ENCODE assay signal across 18 cellular contexts in genomic region chr5:124301850-124302249, GRCh38.
DNase-seq lines count a peak whose midpoint lies in the region; ATAC-seq and TF ChIP-seq lines count a peak whose summit lies in the region.
"Had no signal": no experiment of that assay in that cellular context is flagged by ENCODE, and none has a peak within 500 bp of the region (broad histone marks: within the 10 kb centered on the region; RNA-seq: fewer than 3 reads in every experiment).

No MANE protein-coding gene starts in this region.

- WGBS in mesenchymal stem cell: no CpG with 5 or more reads among the region's 2 CpGs
- 18 to 49% (median 27%) methylated on average over 2 of the region's 2 CpGs for WGBS in stomach, 5 donors

- no peak overlapping the region for H3K18ac ChIP-seq in mesenchymal stem cell (ENCODE audit: low read depth in 1 of 2, low read length in 2 of 2)

- H4K91ac ChIP-seq in mesenchymal stem cell (ENCODE audit: low read length): no peak overlapping the region

- H3K79me1 ChIP-seq in mesenchymal stem cell (replicated peaks; ENCODE audit: low read length, poor library complexity, severe bottlenecking): no peaks in the 10 kb centered on the region

- ATAC-seq in GM21786 (IDR thresholded peaks at IDR 0.05; ENCODE audit: unreplicated experiment): no peak
- ATAC-seq: stimulated activated naive CD8-positive, alpha-beta T cell treated with anti-CD3 and anti-CD28 coated beads, Interleukin-15, amount 100 ng/mL, for 72 hours had no signal

- H3K23ac ChIP-seq in mesenchymal stem cell (ENCODE audit: low read length in 2 of 2): no peak overlapping the region

- no peak overlapping the region for H2BK120ac ChIP-seq in mesenchymal stem cell (ENCODE audit: low read depth, low read length)

- intact Hi-C loops in stomach (cut with DNase I; ENCODE audit: low total_unique reads): no loop called here

- no peak for TF ChIP-seq CTCF in choroid plexus epithelial cell (conservative IDR thresholded peaks at IDR 0.05; ENCODE audit: low read depth, low read length)
- TF ChIP-seq CTCF in stomach (IDR thresholded peaks at IDR 0.05): no peak

- no peak for TF ChIP-seq EP300 in stomach (IDR thresholded peaks at IDR 0.05)

- H2BK5ac ChIP-seq in mesenchymal stem cell (ENCODE audit: low read depth, low read length, poor library complexity, severe bottlenecking): no peak overlapping the region

- H3K4ac ChIP-seq in mesenchymal stem cell (ENCODE audit: low read depth in 1 of 2, low read length in 2 of 2): no peak overlapping the region

- H3K9ac ChIP-seq in HUES48 (ENCODE audit: low read depth, low read length) (no peak overlapping the region), mesenchymal stem cell (ENCODE audit: low read length) (no peak overlapping the region)
- H3K9ac ChIP-seq: parathyroid adenoma had no signal

- H3K4me3 ChIP-seq in HUES48 (ENCODE audit: low read depth, low read length) (no peak overlapping the region), choroid plexus epithelial cell (ENCODE audit: low read depth, low read length) (no peak overlapping the region), mesenchymal stem cell (ENCODE audit: insufficient read depth in 1 of 2, low read depth in 1 of 2, low read length in 2 of 2) (no peak overlapping the region), stomach (no peak overlapping the region)

- no peak overlapping the region for H3K4me2 ChIP-seq in mesenchymal stem cell (ENCODE audit: low read length, poor library complexity, severe bottlenecking)

- H3K9me3 ChIP-seq in HUES48 (ENCODE audit: control insufficient read depth, insufficient read depth, low read length) (peaks cover 8% of the 10 kb centered on the region; the same call in 1 of the 2 replicates), mesenchymal stem cell (ENCODE audit: control insufficient read depth, low read length) (no peaks in the 10 kb centered on the region), stomach (no peaks in the 10 kb centered on the region)

- no peaks in the 10 kb centered on the region for H3K4me1 ChIP-seq in HUES48 (ENCODE audit: control insufficient read depth, insufficient read depth, low read length)
- no peaks in the 10 kb centered on the region for H3K4me1 ChIP-seq in mesenchymal stem cell (ENCODE audit: control insufficient read depth, insufficient read depth, low read depth, low read length)
- H3K4me1 ChIP-seq in stomach: peaks cover 0 to 18% (median 10%) of the 10 kb centered on the region in 4 donors
- H3K4me1 ChIP-seq: parathyroid adenoma had no signal

- H2AK5ac ChIP-seq in mesenchymal stem cell (ENCODE audit: low read length, severe bottlenecking): no peak overlapping the region

- H3K14ac ChIP-seq in mesenchymal stem cell (ENCODE audit: low read length in 2 of 2): no peak overlapping the region

- no peak overlapping the region for H2BK12ac ChIP-seq in mesenchymal stem cell (ENCODE audit: low read length in 2 of 2)

- H2BK15ac ChIP-seq in mesenchymal stem cell (ENCODE audit: low read depth, poor library complexity, severe bottlenecking): no peak overlapping the region

- peak; percentile 59 for DNase-seq in choroid plexus epithelial cell (ENCODE audit: low read depth)
- peak; percentile 62 for DNase-seq in mesenchymal stem cell
- no peak for DNase-seq in stomach
- no peak for DNase-seq in activated CD4-positive, CD25-positive, alpha-beta regulatory T cell (lab: John Stamatoyannopoulos, UW)
- no peak for DNase-seq in SW 1271 (lab: John Stamatoyannopoulos, UW)
- DNase-seq: activated CD4-positive, alpha-beta T cell treated with anti-CD3 and anti-CD28 coated beads for 48 hours; activated naive CD8-positive, alpha-beta T cell treated with anti-CD3 and anti-CD28 coated beads for 36 hours; head of caudate nucleus; HFFc6; islet precursor cell; Karpas-422; NCI-H1436 treated with DMSO at 0.1 percent for 48 hours; NCI-H2227 treated with DMSO at 0.1 percent for 48 hours; stimulated activated CD4-positive, alpha-beta T cell treated with anti-CD3 and anti-CD28 coated beads, Interleukin-15, amount 100 ng/mL, for 24 hours; stimulated activated naive CD8-positive, alpha-beta T cell treated with anti-CD3 and anti-CD28 coated beads, Interleukin-15, amount 100 ng/mL, for 72 hours had no signal

- TF ChIP-seq POLR2A in stomach (IDR thresholded peaks at IDR 0.05): no peak

- H3K27ac ChIP-seq in HUES48 (ENCODE audit: low read depth, low read length): peak overlapping the region; percentile 38
- no peak overlapping the region for H3K27ac ChIP-seq in mesenchymal stem cell (ENCODE audit: low read length, poor library complexity, severe bottlenecking)
- peak overlapping the region in 4 of 5 donors; percentile 20 to 46 (median 34) for H3K27ac ChIP-seq in stomach
- H3K27ac ChIP-seq: parathyroid adenoma had no signal

- H2AFZ ChIP-seq in mesenchymal stem cell (ENCODE audit: low read depth, low read length): no peak overlapping the region
- H2AFZ ChIP-seq: parathyroid adenoma had no signal

- H3K36me3 ChIP-seq in HUES48 (ENCODE audit: control insufficient read depth, insufficient read depth, low read length): no peaks in the 10 kb centered on the region
- H3K36me3 ChIP-seq in mesenchymal stem cell (ENCODE audit: control insufficient read depth in 1 of 2, insufficient read depth in 2 of 2, low read depth in 1 of 2, low read length in 2 of 2): no peaks in the 10 kb centered on the region
- H3K36me3 ChIP-seq in stomach: no peaks in the 10 kb centered on the region

- no peak overlapping the region for H4K8ac ChIP-seq in mesenchymal stem cell (ENCODE audit: low read length)

- H3K27me3 ChIP-seq in HUES48 (ENCODE audit: control insufficient read depth, insufficient read depth, low read length): no peaks in the 10 kb centered on the region
- no peaks in the 10 kb centered on the region for H3K27me3 ChIP-seq in mesenchymal stem cell (ENCODE audit: control insufficient read depth in 1 of 2, insufficient read depth in 1 of 2, low read length in 2 of 2)
- no peaks in the 10 kb centered on the region for H3K27me3 ChIP-seq in stomach

Comparison
In these comparisons a context has a peak if more than half of its experiments do, and no peak if none do; other contexts are left out.
1. DNase-seq: peak in choroid plexus epithelial cell (single experiment) and mesenchymal stem cell (single experiment); none in stomach (single experiment), activated CD4-positive, CD25-positive, alpha-beta regulatory T cell (0 of 4) and SW 1271 (0 of 2).